Comparison of ENCODE assay signal across 12 cellular contexts in the genomic region with DNA sequence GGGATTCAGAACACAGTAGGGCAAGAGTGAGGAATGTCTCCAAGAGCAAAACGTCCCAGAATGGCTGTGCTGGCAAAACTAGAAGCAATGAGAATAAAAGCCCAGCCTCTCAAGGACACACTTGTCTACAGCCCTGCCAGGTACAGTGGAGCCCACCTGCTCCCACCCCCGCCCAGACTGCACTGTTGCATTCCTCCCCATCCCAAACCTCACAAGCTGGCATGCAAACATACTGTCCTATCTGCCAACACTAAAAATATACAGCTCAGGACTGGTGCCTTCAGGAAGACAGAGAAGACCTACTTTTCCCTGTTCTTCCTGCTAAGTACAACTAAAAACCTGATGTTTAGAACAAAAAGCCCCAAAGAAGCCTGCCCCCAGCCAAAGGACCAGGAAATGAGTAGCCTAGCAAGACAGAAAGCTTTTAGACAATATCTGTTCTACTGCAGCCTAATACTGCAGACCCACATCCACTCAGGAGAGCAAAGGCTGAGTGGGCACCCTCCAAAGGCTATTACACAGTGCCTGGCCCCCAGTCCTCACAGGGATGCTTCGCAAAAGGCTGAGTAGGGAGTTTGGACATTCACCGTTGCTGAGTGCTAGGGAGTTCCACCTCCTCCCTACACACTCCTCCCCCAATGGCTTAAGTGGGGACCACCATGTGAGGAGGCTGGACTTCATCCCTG. TPM values are rescaled to one million over a fixed set of nuclear protein-coding genes. Genes with fewer than 3 reads are reported as not detected.
DNase-seq lines count a peak whose midpoint lies in the region; ATAC-seq and TF ChIP-seq lines count a peak whose summit lies in the region.
"Had no signal": no experiment of that assay in that cellular context is flagged by ENCODE, and none has a peak within 500 bp of the region (broad histone marks: within the 10 kb centered on the region; RNA-seq: fewer than 3 reads in every experiment).

No MANE protein-coding gene starts in this region.

- no peak overlapping the region for H4K91ac ChIP-seq in IMR-90 (ENCODE audit: insufficient read depth, low read depth, low read length)

- H3K36me3 Mint-ChIP-seq in nephron progenitor cell (ENCODE audit: low read depth): peaks cover 8% of the 10 kb centered on the region

- CTCF ChIA-PET in IMR-90 (lab: Yijun Ruan, JAX): interaction anchor here (0.7 kb wide), 1 partner anchor 13 kb away, joined by 3 read pairs; no protein-coding TSS in a partner anchor

- no peak overlapping the region for H2AK5ac ChIP-seq in IMR-90 (ENCODE audit: low read depth, low read length)

- no peak overlapping the region for H2BK5ac ChIP-seq in IMR-90 (ENCODE audit: low read depth, low read length, poor library complexity, severe bottlenecking)

- no peak overlapping the region for H3K27ac Mint-ChIP-seq in nephron progenitor cell
- H3K27ac Mint-ChIP-seq: nephron, progenitor cell of endocrine pancreas had no signal

- peak overlapping the region; percentile 32 for H2AFZ ChIP-seq in IMR-90 (replicated peaks; ENCODE audit: low read length, poor library complexity)

- no peak overlapping the region for H3K4me3 Mint-ChIP-seq in nephron progenitor cell
- H3K4me3 Mint-ChIP-seq: nephron had no signal

- no peak overlapping the region for H2BK20ac ChIP-seq in IMR-90 (ENCODE audit: low read depth, low read length)

- H3K27me3 ChIP-seq in IMR-90 (ENCODE audit: control insufficient read depth, insufficient read depth, low read length): peaks cover 2% of the 10 kb centered on the region; the same call in 1 of the 2 replicates
- H3K27me3 ChIP-seq in right atrium auricular region: no peaks in the 10 kb centered on the region

- no peaks in the 10 kb centered on the region for H3K79me1 ChIP-seq in IMR-90 (ENCODE audit: low read depth in 1 of 2, low read length in 2 of 2)

- WGBS in IMR-90 (ENCODE audit: extremely low coverage in 2 of 2, insufficient read length in 1 of 2), 2 experiments: 30% methylated on average over 2 of the region's 4 CpGs; no CpG with 5 or more reads in 1 of the 2 experiments

- TF ChIP-seq POLR2A in IMR-90 (IDR thresholded peaks at IDR 0.05; ENCODE audit: low read depth, low read length): no peak

- H3K36me3 ChIP-seq in IMR-90 (ENCODE audit: control insufficient read depth, insufficient read depth, low read length) (no peaks in the 10 kb centered on the region), right atrium auricular region (no peaks in the 10 kb centered on the region)
- H3K36me3 ChIP-seq: suprapubic skin had no signal

- no peaks in the 10 kb centered on the region for H3K4me1 Mint-ChIP-seq in nephron progenitor cell
- H3K4me1 Mint-ChIP-seq: nephron had no signal

- in situ Hi-C loops in IMR-90 (cut with MboI; ENCODE audit: low sequenced_read_pairs): no loop called here

- no peaks in the 10 kb centered on the region for H3K4me1 ChIP-seq in IMR-90 (ENCODE audit: control insufficient read depth, insufficient read depth, low read length)
- H3K4me1 ChIP-seq in right atrium auricular region: peaks cover 0 to 5% of the 10 kb centered on the region in 2 donors
- H3K4me1 ChIP-seq: suprapubic skin had no signal

- H3K9me3 Mint-ChIP-seq in nephron progenitor cell: peaks cover 43% of the 10 kb centered on the region

- H3K18ac ChIP-seq in IMR-90 (ENCODE audit: low read depth, low read length): no peak overlapping the region

- dilution Hi-C loops in IMR-90 (cut with HindIII; ENCODE audit: low sequenced_read_pairs, unreplicated experiment): no loop called here

- POLR2A ChIA-PET in IMR-90 (lab: Charles Lee; ENCODE audit: unreplicated experiment): no interaction called here

- TF ChIP-seq CTCF in IMR-90 (conservative IDR thresholded peaks at IDR 0.05; ENCODE audit: low read depth, low read length) (no peak), right atrium auricular region (IDR thresholded peaks at IDR 0.05) (no peak), nephron progenitor cell (IDR thresholded peaks at IDR 0.05) (no peak)

- no peak for TF ChIP-seq RAD21 in IMR-90 (IDR thresholded peaks at IDR 0.05; ENCODE audit: low read length)

- no peak overlapping the region for H2BK120ac ChIP-seq in IMR-90 (ENCODE audit: low read depth, low read length)

- H3K56ac ChIP-seq in IMR-90 (ENCODE audit: extremely low read depth, insufficient read depth, low read length): no peak overlapping the region

- H3K4ac ChIP-seq in IMR-90 (ENCODE audit: low read depth, low read length): no peak overlapping the region

- no peak overlapping the region for H4K5ac ChIP-seq in IMR-90 (ENCODE audit: low read depth, low read length)

- no TSS peak for BruUV-seq in IMR-90 (replicated peaks; lab: Mats Ljungman, UMichigan)

- no peak overlapping the region for H2BK15ac ChIP-seq in IMR-90 (ENCODE audit: low read depth, low read length)

- no peaks in the 10 kb centered on the region for H3K9me1 ChIP-seq in IMR-90 (ENCODE audit: insufficient read depth, low read length)

- H4K8ac ChIP-seq in IMR-90 (ENCODE audit: low read depth in 2 of 2, low read length in 2 of 2): no peak overlapping the region

- H3K9me3 ChIP-seq in IMR-90 (ENCODE audit: control insufficient read depth, insufficient read depth, low read length) (no peaks in the 10 kb centered on the region), right atrium auricular region (peaks cover 0 to 3% of the 10 kb centered on the region in 2 donors)
- H3K9me3 ChIP-seq: suprapubic skin had no signal

- DNase-seq in IMR-90: no peak
- DNase-seq in right atrium auricular region (ENCODE audit: low spot score): peak; percentile 7
- DNase-seq in nephron progenitor cell: no peak
- DNase-seq: hippocampal formation had no signal

- ATAC-seq in GM18517 (IDR thresholded peaks at IDR 0.05; ENCODE audit: unreplicated experiment): peak; percentile 16
- peak; percentile 18 for ATAC-seq in GM21423 (IDR thresholded peaks at IDR 0.05; ENCODE audit: unreplicated experiment)
- peak; percentile 13; the same call in 1 of the 2 replicates for ATAC-seq in IMR-90 (ENCODE audit: low read depth)
- ATAC-seq in HG02973 (IDR thresholded peaks at IDR 0.05; ENCODE audit: unreplicated experiment): no peak
- no peak for ATAC-seq in GM18520 (IDR thresholded peaks at IDR 0.05; ENCODE audit: unreplicated experiment)

- intact Hi-C loops in IMR-90 (cut with micrococcal nuclease): loop anchor here (1.0 kb wide), 1 partner anchor 38 kb away; no protein-coding TSS in a partner anchor

- no peak overlapping the region for H3K4me3 ChIP-seq in IMR-90 (ENCODE audit: insufficient read depth, low read depth, low read length)
- H3K4me3 ChIP-seq in right atrium auricular region: no peak overlapping the region
- H3K4me3 ChIP-seq: smooth muscle cell, suprapubic skin had no signal

- H3K23ac ChIP-seq in IMR-90 (ENCODE audit: low read depth, low read length): no peak overlapping the region

- H4K20me1 ChIP-seq in IMR-90 (ENCODE audit: insufficient read depth, low read length): no peaks in the 10 kb centered on the region

- no peak overlapping the region for H3K4me2 ChIP-seq in IMR-90 (ENCODE audit: low read depth, low read length)
- H3K4me2 ChIP-seq: smooth muscle cell had no signal

- H3K14ac ChIP-seq in IMR-90 (replicated peaks; ENCODE audit: low read depth, low read length): no peak overlapping the region

- H3K27ac ChIP-seq in IMR-90 (ENCODE audit: insufficient read depth, low read length) (no peak overlapping the region), right atrium auricular region (no peak overlapping the region)
- H3K27ac ChIP-seq: suprapubic skin had no signal

- H2AK9ac ChIP-seq in IMR-90 (replicated peaks; ENCODE audit: low read depth, low read length, poor library complexity): no peak overlapping the region

- H3K9ac ChIP-seq in IMR-90 (ENCODE audit: low read depth, low read length): no peak overlapping the region

- peaks cover 4% of the 10 kb centered on the region for H3K27me3 Mint-ChIP-seq in nephron progenitor cell (ENCODE audit: low read depth, poor library complexity)

TF ChIP-seq in IMR-90, 13 proteins besides CTCF, POLR2A, EP300 and RAD21:
- TF ChIP-seq, protein P1, sequence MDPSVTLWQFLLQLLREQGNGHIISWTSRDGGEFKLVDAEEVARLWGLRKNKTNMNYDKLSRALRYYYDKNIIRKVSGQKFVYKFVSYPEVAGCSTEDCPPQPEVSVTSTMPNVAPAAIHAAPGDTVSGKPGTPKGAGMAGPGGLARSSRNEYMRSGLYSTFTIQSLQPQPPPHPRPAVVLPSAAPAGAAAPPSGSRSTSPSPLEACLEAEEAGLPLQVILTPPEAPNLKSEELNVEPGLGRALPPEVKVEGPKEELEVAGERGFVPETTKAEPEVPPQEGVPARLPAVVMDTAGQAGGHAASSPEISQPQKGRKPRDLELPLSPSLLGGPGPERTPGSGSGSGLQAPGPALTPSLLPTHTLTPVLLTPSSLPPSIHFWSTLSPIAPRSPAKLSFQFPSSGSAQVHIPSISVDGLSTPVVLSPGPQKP (IDR thresholded peaks at IDR 0.05; ENCODE audit: borderline replicate concordance, low read depth, low read length): no peak
- TF ChIP-seq MAZ (IDR thresholded peaks at IDR 0.05; ENCODE audit: borderline replicate concordance, low read depth, low read length) (no peak), CEBPB (IDR thresholded peaks at IDR 0.05; ENCODE audit: low read depth, low read length) (no peak), MAFK (IDR thresholded peaks at IDR 0.05; ENCODE audit: low read depth, low read length) (no peak), BHLHE40 (IDR thresholded peaks at IDR 0.05; ENCODE audit: low read depth, low read length) (no peak)

RNA-seq across cellular contexts. Expression of a gene that starts 13.5 kb away (rescaled TPM):
- total RNA-seq in IMR-90 (2012; rRNA removed) (under 0.01 TPM in 1 of 2 replicates, not detected in the other), right atrium auricular region (under 1 TPM in 1 of 2 donors, not detected in 1; 0.31 TPM)
- 0.03 TPM in 1 of 2 replicates, not detected in the other for polyA plus RNA-seq in IMR-90 (2012; rRNA removed)
- polyA plus RNA-seq in IMR-90 (2012; cell fraction: cytosol; rRNA removed): not detected in 2 replicates
- not detected in 2 replicates for polyA plus RNA-seq in IMR-90 (2012; cell fraction: nucleus; rRNA removed; ENCODE audit: low replicate concordance)
- total RNA-seq: smooth muscle cell had no signal

Comparison
In these comparisons a context has a peak if more than half of its experiments do, and no peak if none do; other contexts are left out.
1. ATAC-seq: peak in GM18517 (single experiment), GM21423 (single experiment) and IMR-90 (single experiment); none in HG02973 (single experiment) and GM18520 (single experiment).